In the genomic region with DNA sequence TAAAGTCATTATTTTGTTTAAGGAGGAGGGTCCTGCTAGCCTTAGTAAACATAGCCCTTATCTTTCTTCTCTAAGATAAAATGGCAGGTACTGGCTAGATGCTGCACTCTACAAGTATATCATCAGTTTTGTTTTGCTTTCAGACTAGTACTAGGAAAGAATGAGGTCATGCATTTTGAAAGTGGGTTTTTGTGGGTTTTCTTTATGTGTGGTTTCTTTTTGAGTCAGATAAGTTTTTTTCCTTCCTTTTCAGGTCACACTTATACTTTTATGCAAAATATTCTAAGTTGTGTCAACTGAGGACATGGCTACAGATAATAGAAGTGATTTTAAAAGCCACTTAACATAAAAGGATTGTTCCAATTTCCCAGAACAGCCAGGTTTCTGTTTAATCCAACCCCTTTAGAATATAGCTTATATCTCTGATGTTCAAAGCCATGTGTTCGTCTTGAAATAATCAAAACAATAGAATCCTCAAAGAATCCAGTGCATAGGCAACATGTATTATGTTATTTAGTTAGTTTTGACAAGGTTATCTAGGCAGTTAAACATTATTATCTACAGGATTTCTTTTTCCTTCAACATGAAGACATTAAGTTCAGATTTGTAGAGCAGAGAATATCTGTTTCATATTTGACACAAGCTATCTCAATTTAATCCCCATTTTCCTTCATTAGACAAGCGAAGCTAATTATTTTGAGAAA, we compare ENCODE assay signal across 8 cellular contexts.
DNase-seq lines count a peak whose midpoint lies in the region; ATAC-seq and TF ChIP-seq lines count a peak whose summit lies in the region.

No MANE protein-coding gene starts in this region.

- peaks cover 8% of the 10 kb centered on the region for H3K36me3 Mint-ChIP-seq in osteocyte (ENCODE audit: unreplicated experiment)

- DNase-seq in NOMO-1 treated with DMSO at 0.1 percent for 48 hours (lab: John Stamatoyannopoulos, UW; ENCODE audit: unreplicated experiment) (peak; percentile 25), NOMO-1 treated with dmso at 0.1 percent for 144 hours (lab: John Stamatoyannopoulos, UW; ENCODE audit: unreplicated experiment) (no peak), osteocyte (ENCODE audit: extremely low spot score, unreplicated experiment) (no peak), SW 1271 (lab: John Stamatoyannopoulos, UW) (no peak), NCI-H82 treated with DMSO at 0.1 percent for 48 hours (lab: John Stamatoyannopoulos, UW; ENCODE audit: unreplicated experiment) (no peak), left lobe of liver (ENCODE audit: low spot score) (no peak)

- ATAC-seq in HG02840 (IDR thresholded peaks at IDR 0.05; ENCODE audit: low FRiP score, unreplicated experiment) (peak; percentile 99), SK-N-SH treated with all-trans-retinoic acid at 6 μM for 48 hours (peak; percentile 61), left lobe of liver (no peak)

- H3K9me3 Mint-ChIP-seq in osteocyte (ENCODE audit: unreplicated experiment): no peaks in the 10 kb centered on the region

- peaks cover 50% of the 10 kb centered on the region for H3K4me1 Mint-ChIP-seq in osteocyte (ENCODE audit: unreplicated experiment)

- no peak overlapping the region for H3K4me3 Mint-ChIP-seq in osteocyte (ENCODE audit: unreplicated experiment)

- TF ChIP-seq CTCF in osteocyte (IDR thresholded peaks at IDR 0.05): no peak

- peak overlapping the region; percentile 75 for H3K27ac Mint-ChIP-seq in osteocyte (ENCODE audit: unreplicated experiment)

- H3K27me3 Mint-ChIP-seq in osteocyte (ENCODE audit: unreplicated experiment): no peaks in the 10 kb centered on the region

TF ChIP-seq in SK-N-SH treated with all-trans-retinoic acid at 6 μM for 48 hours, 23 proteins besides CTCF, POLR2A, EP300 and RAD21:
- TF ChIP-seq ZNF8 (CRISPR knock-in tag; IDR thresholded peaks at IDR 0.05): no peak
- TF ChIP-seq TCF4 (CRISPR knock-in tag; IDR thresholded peaks at IDR 0.05; ENCODE audit: borderline replicate concordance): peak; percentile 77; the same call in 1 of the 2 replicates
- no peak for TF ChIP-seq ZNF565 (CRISPR knock-in tag; conservative IDR thresholded peaks at IDR 0.05; ENCODE audit: low read depth)
- peak; percentile 29; the same call in 1 of the 2 replicates for TF ChIP-seq CREB5 (CRISPR knock-in tag; IDR thresholded peaks at IDR 0.05; ENCODE audit: low read depth)
- 0 out of 2 replicates have a peak, but pooled peaks have one; percentile 62 for TF ChIP-seq CSDC2 (CRISPR knock-in tag; IDR thresholded peaks at IDR 0.05)
- no peak for TF ChIP-seq ZFP30 (CRISPR knock-in tag; IDR thresholded peaks at IDR 0.05)
- TF ChIP-seq ARNTL (CRISPR knock-in tag; IDR thresholded peaks at IDR 0.05; ENCODE audit: borderline replicate concordance, low read depth): no peak
- TF ChIP-seq, protein P1, sequence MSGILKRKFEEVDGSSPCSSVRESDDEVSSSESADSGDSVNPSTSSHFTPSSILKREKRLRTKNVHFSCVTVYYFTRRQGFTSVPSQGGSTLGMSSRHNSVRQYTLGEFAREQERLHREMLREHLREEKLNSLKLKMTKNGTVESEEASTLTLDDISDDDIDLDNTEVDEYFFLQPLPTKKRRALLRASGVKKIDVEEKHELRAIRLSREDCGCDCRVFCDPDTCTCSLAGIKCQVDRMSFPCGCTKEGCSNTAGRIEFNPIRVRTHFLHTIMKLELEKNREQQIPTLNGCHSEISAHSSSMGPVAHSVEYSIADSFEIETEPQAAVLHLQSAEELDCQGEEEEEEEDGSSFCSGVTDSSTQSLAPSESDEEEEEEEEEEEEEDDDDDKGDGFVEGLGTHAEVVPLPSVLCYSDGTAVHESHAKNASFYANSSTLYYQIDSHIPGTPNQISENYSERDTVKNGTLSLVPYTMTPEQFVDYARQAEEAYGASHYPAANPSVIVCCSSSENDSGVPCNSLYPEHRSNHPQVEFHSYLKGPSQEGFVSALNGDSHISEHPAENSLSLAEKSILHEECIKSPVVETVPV (CRISPR knock-in tag; IDR thresholded peaks at IDR 0.05): no peak
- 0 out of 2 replicates have a peak, but pooled peaks have one; percentile 40 for TF ChIP-seq GLIS3 (CRISPR knock-in tag; IDR thresholded peaks at IDR 0.05)
- peak; percentile 67 for TF ChIP-seq ISL1 (CRISPR knock-in tag; IDR thresholded peaks at IDR 0.05)
- TF ChIP-seq ESRRG (CRISPR knock-in tag; IDR thresholded peaks at IDR 0.05): no peak
- peak; percentile 46; the same call in 1 of the 2 replicates for TF ChIP-seq ZFP3 (CRISPR knock-in tag; IDR thresholded peaks at IDR 0.05)
- TF ChIP-seq, protein P2, sequence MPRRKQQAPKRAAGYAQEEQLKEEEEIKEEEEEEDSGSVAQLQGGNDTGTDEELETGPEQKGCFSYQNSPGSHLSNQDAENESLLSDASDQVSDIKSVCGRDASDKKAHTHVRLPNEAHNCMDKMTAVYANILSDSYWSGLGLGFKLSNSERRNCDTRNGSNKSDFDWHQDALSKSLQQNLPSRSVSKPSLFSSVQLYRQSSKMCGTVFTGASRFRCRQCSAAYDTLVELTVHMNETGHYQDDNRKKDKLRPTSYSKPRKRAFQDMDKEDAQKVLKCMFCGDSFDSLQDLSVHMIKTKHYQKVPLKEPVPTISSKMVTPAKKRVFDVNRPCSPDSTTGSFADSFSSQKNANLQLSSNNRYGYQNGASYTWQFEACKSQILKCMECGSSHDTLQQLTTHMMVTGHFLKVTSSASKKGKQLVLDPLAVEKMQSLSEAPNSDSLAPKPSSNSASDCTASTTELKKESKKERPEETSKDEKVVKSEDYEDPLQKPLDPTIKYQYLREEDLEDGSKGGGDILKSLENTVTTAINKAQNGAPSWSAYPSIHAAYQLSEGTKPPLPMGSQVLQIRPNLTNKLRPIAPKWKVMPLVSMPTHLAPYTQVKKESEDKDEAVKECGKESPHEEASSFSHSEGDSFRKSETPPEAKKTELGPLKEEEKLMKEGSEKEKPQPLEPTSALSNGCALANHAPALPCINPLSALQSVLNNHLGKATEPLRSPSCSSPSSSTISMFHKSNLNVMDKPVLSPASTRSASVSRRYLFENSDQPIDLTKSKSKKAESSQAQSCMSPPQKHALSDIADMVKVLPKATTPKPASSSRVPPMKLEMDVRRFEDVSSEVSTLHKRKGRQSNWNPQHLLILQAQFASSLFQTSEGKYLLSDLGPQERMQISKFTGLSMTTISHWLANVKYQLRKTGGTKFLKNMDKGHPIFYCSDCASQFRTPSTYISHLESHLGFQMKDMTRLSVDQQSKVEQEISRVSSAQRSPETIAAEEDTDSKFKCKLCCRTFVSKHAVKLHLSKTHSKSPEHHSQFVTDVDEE (CRISPR knock-in tag; IDR thresholded peaks at IDR 0.05): peak; percentile 92; the same call in 1 of the 2 replicates
